In genomic region chr5:57277085-57277484, GRCh38 we compare ENCODE assay signal across 9 cellular contexts.
DNase-seq lines count a peak whose midpoint lies in the region; ATAC-seq and TF ChIP-seq lines count a peak whose summit lies in the region.
"Had no signal": no experiment of that assay in that cellular context is flagged by ENCODE, and none has a peak within 500 bp of the region (broad histone marks: within the 10 kb centered on the region; RNA-seq: fewer than 3 reads in every experiment).

No MANE protein-coding gene starts in this region.

- H3K56ac ChIP-seq in mesendoderm (ENCODE audit: low read length) = no peak overlapping the region

- no peaks in the 10 kb centered on the region for H3K36me3 Mint-ChIP-seq in effector memory CD8-positive, alpha-beta T cell (ENCODE audit: insufficient read depth)

- H3K36me3 ChIP-seq in DND-41 (ENCODE audit: insufficient read depth, low read length) (no peaks in the 10 kb centered on the region), Karpas-422 (ENCODE audit: insufficient read depth, low read length) (no peaks in the 10 kb centered on the region), mesendoderm (ENCODE audit: control insufficient read depth, insufficient read depth, low read length) (no peaks in the 10 kb centered on the region), thyroid gland (no peaks in the 10 kb centered on the region)

- H3K4me3 ChIP-seq in DND-41 (ENCODE audit: low read depth in 1 of 2, low read length in 2 of 2) (no peak overlapping the region), Karpas-422 (ENCODE audit: low read length) (no peak overlapping the region), astrocyte of the cerebellum (ENCODE audit: low read depth, low read length) (no peak overlapping the region), mesendoderm (ENCODE audit: low read length) (no peak overlapping the region), thyroid gland (replicated peaks in 1 of 3) (no peak overlapping the region)

- DNase-seq in DND-41 (no peak), Karpas-422 (peak; percentile 73), astrocyte of the cerebellum (ENCODE audit: low read depth) (peak; percentile 16), mesendoderm (peak; percentile 7), thyroid gland (no peak), NOMO-1 treated with DMSO at 0.1 percent for 48 hours (lab: John Stamatoyannopoulos, UW; ENCODE audit: unreplicated experiment) (no peak)
- DNase-seq in stimulated activated CD4-positive, alpha-beta T cell treated with anti-CD3 and anti-CD28 coated beads, Interleukin-4, amount 100 ng/mL, for 1 hour = no peak
- DNase-seq in effector memory CD8-positive, alpha-beta T cell = no peak
- DNase-seq: activated CD4-positive, alpha-beta T cell treated with anti-CD3 and anti-CD28 coated beads for 4 hours had no signal

- no peak overlapping the region for H2BK120ac ChIP-seq in mesendoderm (ENCODE audit: low read depth, low read length)

- no peak overlapping the region for H4K5ac ChIP-seq in mesendoderm (ENCODE audit: low read length)

- peak; percentile 54 for TF ChIP-seq CTCF in DND-41 (IDR thresholded peaks at IDR 0.05; ENCODE audit: borderline replicate concordance, extremely low read depth, low read length, poor library complexity, severe bottlenecking)
- TF ChIP-seq CTCF in astrocyte of the cerebellum (IDR thresholded peaks at IDR 0.05; ENCODE audit: low read depth, low read length, missing control alignments) = no peak
- TF ChIP-seq CTCF in thyroid gland (IDR thresholded peaks at IDR 0.05) = peak in 3 of 6 experiments; percentile 17 to 34 (median 22)

- no peak overlapping the region for H2BK5ac ChIP-seq in mesendoderm (ENCODE audit: low read length)

- H3K27ac Mint-ChIP-seq in effector memory CD8-positive, alpha-beta T cell = no peak overlapping the region

- H2BK15ac ChIP-seq in mesendoderm (replicated peaks; ENCODE audit: low read depth) = no peak overlapping the region

- peaks cover 17 to 18% of the 10 kb centered on the region in 2 donors for H3K27me3 Mint-ChIP-seq in effector memory CD8-positive, alpha-beta T cell

- no peak for ATAC-seq in DND-41 (ENCODE audit: insufficient read depth, low read depth)
- no peak for ATAC-seq in effector memory CD8-positive, alpha-beta T cell (replicated peaks)

- no peak overlapping the region for H3K27ac ChIP-seq in DND-41 (ENCODE audit: low read length)
- H3K27ac ChIP-seq in Karpas-422 (ENCODE audit: low read length) = no peak overlapping the region
- no peak overlapping the region for H3K27ac ChIP-seq in mesendoderm (ENCODE audit: low read depth, low read length)
- H3K27ac ChIP-seq in thyroid gland = no peak overlapping the region

- H3K79me1 ChIP-seq in mesendoderm (ENCODE audit: low read length) = no peaks in the 10 kb centered on the region

- no peak overlapping the region for H3K4me3 Mint-ChIP-seq in effector memory CD8-positive, alpha-beta T cell

- no peak overlapping the region for H4K8ac ChIP-seq in mesendoderm (ENCODE audit: low read depth, low read length)

- no peak overlapping the region for H3K9ac ChIP-seq in DND-41 (ENCODE audit: low read depth, low read length)
- H3K9ac ChIP-seq in Karpas-422 (ENCODE audit: low read length) = no peak overlapping the region
- H3K9ac ChIP-seq in mesendoderm (ENCODE audit: low read length) = no peak overlapping the region

- no peak overlapping the region for H3K18ac ChIP-seq in mesendoderm (ENCODE audit: low read length)

- H3K9me3 ChIP-seq in DND-41 (ENCODE audit: insufficient read depth, low read length, severe bottlenecking) (no peaks in the 10 kb centered on the region), Karpas-422 (ENCODE audit: low read length) (no peaks in the 10 kb centered on the region), thyroid gland (no peaks in the 10 kb centered on the region)

- H3K4me1 ChIP-seq in DND-41 (ENCODE audit: insufficient read depth, low read length) (no peaks in the 10 kb centered on the region), Karpas-422 (ENCODE audit: low read length) (no peaks in the 10 kb centered on the region), mesendoderm (ENCODE audit: control insufficient read depth, low read depth, low read length) (no peaks in the 10 kb centered on the region), thyroid gland (no peaks in the 10 kb centered on the region)

- H2AFZ ChIP-seq in DND-41 (ENCODE audit: low read depth, low read length) = no peak overlapping the region
- H2AFZ ChIP-seq in Karpas-422 (ENCODE audit: low read length) = no peak overlapping the region

- H3K27me3 ChIP-seq in DND-41 (ENCODE audit: insufficient read depth, low read length, poor library complexity) = no peaks in the 10 kb centered on the region
- no peaks in the 10 kb centered on the region for H3K27me3 ChIP-seq in Karpas-422 (ENCODE audit: low read length)
- no peaks in the 10 kb centered on the region for H3K27me3 ChIP-seq in mesendoderm (ENCODE audit: insufficient read depth, low read length, poor library complexity)
- H3K27me3 ChIP-seq in thyroid gland = no peaks in the 10 kb centered on the region

- H3K79me2 ChIP-seq in DND-41 (ENCODE audit: insufficient read depth, low read length) (no peaks in the 10 kb centered on the region), Karpas-422 (ENCODE audit: low read length) (no peaks in the 10 kb centered on the region), mesendoderm (ENCODE audit: control insufficient read depth, insufficient read depth, low read length) (no peaks in the 10 kb centered on the region)

- intact Hi-C loops in thyroid gland (cut with DNase I) = no loop called here

- H4K20me1 ChIP-seq in DND-41 (ENCODE audit: insufficient read depth, low read length) (no peaks in the 10 kb centered on the region), Karpas-422 (ENCODE audit: insufficient read depth, low read depth, low read length) (no peaks in the 10 kb centered on the region)

- H3K4me1 Mint-ChIP-seq in effector memory CD8-positive, alpha-beta T cell (ENCODE audit: low read depth in 2 of 2) = no peaks in the 10 kb centered on the region

- H3K23ac ChIP-seq in mesendoderm (ENCODE audit: low read length) = no peak overlapping the region

- in situ Hi-C loops in astrocyte of the cerebellum (cut with HindIII; ENCODE audit: low sequenced_read_pairs) = no loop called here

- WGBS in mesendoderm (ENCODE audit: extremely low coverage, insufficient coverage, low lambda C conversion rate) = no CpG with 5 or more reads among the region's 1 CpG
- WGBS in thyroid gland, 2 donors = 90 to 91% methylated on average over 1 of the region's 1 CpG

- H3K9me3 Mint-ChIP-seq in effector memory CD8-positive, alpha-beta T cell = no peaks in the 10 kb centered on the region

- TF ChIP-seq POLR2A in thyroid gland (IDR thresholded peaks at IDR 0.05) = no peak

- H3K9me2 ChIP-seq in Karpas-422 (replicated peaks; ENCODE audit: insufficient read depth, low read length) = no peaks in the 10 kb centered on the region

- no peak overlapping the region for H2AK5ac ChIP-seq in mesendoderm (ENCODE audit: low read length)

- no peak overlapping the region for H3K4ac ChIP-seq in mesendoderm (ENCODE audit: low read depth, low read length)

- H3K4me2 ChIP-seq in DND-41 (ENCODE audit: insufficient read depth, low read length) (no peak overlapping the region), Karpas-422 (ENCODE audit: low read depth, low read length, poor library complexity, severe bottlenecking) (no peak overlapping the region), mesendoderm (ENCODE audit: low read length) (no peak overlapping the region)

Comparison
In these comparisons a context has a peak if more than half of its experiments do, and no peak if none do; other contexts are left out.
1. DNase-seq: peak in Karpas-422 (single experiment), astrocyte of the cerebellum (single experiment) and mesendoderm (single experiment); none in DND-41 (single experiment), stimulated activated CD4-positive, alpha-beta T cell treated with anti-CD3 and anti-CD28 coated beads, Interleukin-4, amount 100 ng/mL, for 1 hour (single experiment), thyroid gland (0 of 2), effector memory CD8-positive, alpha-beta T cell (0 of 3) and NOMO-1 treated with DMSO at 0.1 percent for 48 hours (single experiment).